In the genomic region with DNA sequence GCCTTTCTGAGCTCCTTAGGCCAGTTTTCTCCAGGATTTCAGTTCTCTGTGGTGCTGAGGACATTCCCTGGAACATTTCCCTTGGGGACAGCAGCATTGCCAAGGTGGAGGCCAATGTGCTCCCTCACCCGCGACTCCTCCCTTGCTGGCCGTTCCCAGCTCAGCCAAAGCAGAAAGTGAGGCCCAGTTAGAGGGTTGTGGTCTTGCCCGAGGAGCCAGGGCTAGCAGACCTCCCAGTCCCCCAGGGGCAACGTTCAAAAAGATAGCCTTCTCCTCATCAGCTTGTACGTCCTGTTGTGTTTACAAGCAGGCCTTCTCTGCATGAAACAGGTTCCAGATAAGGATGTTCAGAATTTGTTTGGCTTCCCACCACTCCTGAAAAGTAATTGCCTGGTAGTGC, we compare ENCODE assay signal across 11 cellular contexts.
A peak's percentile ranks its signal among the peaks of the same experiment; 100 is the strongest.
DNase-seq lines count a peak whose midpoint lies in the region; FAIRE-seq and TF ChIP-seq lines count a peak whose summit lies in the region.
"Had no signal": no experiment of that assay in that cellular context is flagged by ENCODE, and none has a peak within 500 bp of the region (broad histone marks: within the 10 kb centered on the region; RNA-seq: fewer than 3 reads in every experiment).

No MANE protein-coding gene starts in this region.

- H3K27ac ChIP-seq in adrenal gland (peak overlapping the region in 4 of 5 donors; percentile 78 to 93 (median 90)), kidney (ENCODE audit: low read depth in 2 of 2, low read length in 2 of 2) (peak overlapping the region in 1 of 2 donors; percentile 49), testis (peak overlapping the region in 1 of 2 donors; percentile 78)

- peaks cover 73% of the 10 kb centered on the region for H3K4me1 Mint-ChIP-seq in HFFc6 (ENCODE audit: low read depth)
- H3K4me1 Mint-ChIP-seq in immature natural killer cell, result peaks cover 7 to 18% of the 10 kb centered on the region in 2 donors
- H3K4me1 Mint-ChIP-seq: central memory CD8-positive, alpha-beta T cell had no signal

- no peak for DNase-seq in HFFc6
- no peak for DNase-seq in adrenal gland
- DNase-seq in kidney, result peak; percentile 66
- DNase-seq in testis, result peak; percentile 48
- no peak for DNase-seq in NCI-H2171 treated with DMSO at 0.1 percent for 48 hours (lab: John Stamatoyannopoulos, UW)
- DNase-seq in NCI-H1092 treated with DMSO at 0.1 percent for 48 hours (lab: John Stamatoyannopoulos, UW), result no peak
- no peak for DNase-seq in Kasumi-1 (lab: John Stamatoyannopoulos, UW)
- no peak for DNase-seq in immature natural killer cell
- DNase-seq: NCI-H2227 treated with DMSO at 0.1 percent for 48 hours, T-cell had no signal

- H3K9ac ChIP-seq in kidney (ENCODE audit: low read length in 2 of 2), result no peak overlapping the region

- TF ChIP-seq POLR2A in adrenal gland (IDR thresholded peaks at IDR 0.05) (no peak), testis (IDR thresholded peaks at IDR 0.05) (no peak)

- FAIRE-seq in kidney (lab: Jason Lieb, UNC), result no peak

- intact Hi-C loops in adrenal gland (cut with DNase I), result loop anchor here in 1 of 2 donors (10.0 kb wide), 1 partner anchor 149 kb away; a partner anchor contains a TSS
- intact Hi-C loops in kidney (cut with DNase I), result no loop called here
- intact Hi-C loops in testis (cut with DNase I; ENCODE audit: low total_unique reads), result no loop called here

- H3K36me3 Mint-ChIP-seq in HFFc6 (ENCODE audit: low read depth) (no peaks in the 10 kb centered on the region), immature natural killer cell (no peaks in the 10 kb centered on the region)
- H3K36me3 Mint-ChIP-seq: T-cell had no signal

- TF ChIP-seq CTCF in HFFc6 (IDR thresholded peaks at IDR 0.05), result no peak
- no peak for TF ChIP-seq CTCF in adrenal gland (IDR thresholded peaks at IDR 0.05)
- no peak for TF ChIP-seq CTCF in kidney (IDR thresholded peaks at IDR 0.05; ENCODE audit: borderline replicate concordance, extremely low read depth, insufficient read depth)
- no peak for TF ChIP-seq CTCF in testis (IDR thresholded peaks at IDR 0.05)

- peak overlapping the region; percentile 86 for H3K4me3 Mint-ChIP-seq in HFFc6
- no peak overlapping the region for H3K4me3 Mint-ChIP-seq in immature natural killer cell
- H3K4me3 Mint-ChIP-seq: central memory CD8-positive, alpha-beta T cell; T-cell had no signal

- H3K4me1 ChIP-seq in adrenal gland (replicated peaks in 1 of 2) (peaks cover 6 to 35% of the 10 kb centered on the region in 2 donors), kidney (ENCODE audit: control insufficient read depth in 1 of 2, insufficient read depth in 1 of 2, low read depth in 1 of 2, low read length in 2 of 2) (peaks cover 9 to 19% of the 10 kb centered on the region in 2 donors), testis (peaks cover 55% of the 10 kb centered on the region)

- H3K4me3 ChIP-seq in adrenal gland (no peak overlapping the region), kidney (ENCODE audit: low read length in 2 of 2) (no peak overlapping the region), testis (no peak overlapping the region)

- no peaks in the 10 kb centered on the region for H3K9me3 Mint-ChIP-seq in HFFc6
- peaks cover 0 to 2% (median 0%) of the 10 kb centered on the region in 6 donors for H3K9me3 Mint-ChIP-seq in immature natural killer cell
- H3K9me3 Mint-ChIP-seq: central memory CD8-positive, alpha-beta T cell; T-cell had no signal

- H3K27ac Mint-ChIP-seq in HFFc6 (peak overlapping the region; percentile 98), immature natural killer cell (no peak overlapping the region)
- H3K27ac Mint-ChIP-seq: T-cell had no signal

- WGBS in adrenal gland, 4 donors, result 64 to 91% (median 67%) methylated on average over 5 to 6 of the region's 6 CpGs
- WGBS in testis, 2 donors, result 16 to 32% methylated on average over 6 of the region's 6 CpGs

- H3K27me3 Mint-ChIP-seq in HFFc6 (ENCODE audit: insufficient read depth) (no peaks in the 10 kb centered on the region; the same call in none of the 2 replicates), immature natural killer cell (ENCODE audit: low read depth in 3 of 3) (peaks cover 0 to 8% (median 2%) of the 10 kb centered on the region in 3 donors)

- H3K27me3 ChIP-seq in adrenal gland (no peaks in the 10 kb centered on the region), testis (no peaks in the 10 kb centered on the region)

- no peaks in the 10 kb centered on the region for H3K9me3 ChIP-seq in adrenal gland (replicated peaks in 1 of 3)
- no peaks in the 10 kb centered on the region for H3K9me3 ChIP-seq in kidney (ENCODE audit: control insufficient read depth in 1 of 2, low read length in 2 of 2)
- H3K9me3 ChIP-seq in testis, result no peaks in the 10 kb centered on the region

- no peaks in the 10 kb centered on the region for H3K36me3 ChIP-seq in adrenal gland (replicated peaks in 1 of 2)
- no peaks in the 10 kb centered on the region for H3K36me3 ChIP-seq in kidney (ENCODE audit: control insufficient read depth in 1 of 2, insufficient read depth in 2 of 2, low read length in 2 of 2)
- no peaks in the 10 kb centered on the region for H3K36me3 ChIP-seq in testis (ENCODE audit: low read depth, missing control alignments)

Comparison
In these comparisons a context has a peak if more than half of its experiments do, and no peak if none do; other contexts are left out.
1. DNase-seq: peak in kidney (single experiment) and testis (single experiment); none in HFFc6 (single experiment), adrenal gland (0 of 7), NCI-H2171 treated with DMSO at 0.1 percent for 48 hours (single experiment), NCI-H1092 treated with DMSO at 0.1 percent for 48 hours (single experiment), Kasumi-1 (0 of 2) and immature natural killer cell (0 of 3).